In the genomic region with DNA sequence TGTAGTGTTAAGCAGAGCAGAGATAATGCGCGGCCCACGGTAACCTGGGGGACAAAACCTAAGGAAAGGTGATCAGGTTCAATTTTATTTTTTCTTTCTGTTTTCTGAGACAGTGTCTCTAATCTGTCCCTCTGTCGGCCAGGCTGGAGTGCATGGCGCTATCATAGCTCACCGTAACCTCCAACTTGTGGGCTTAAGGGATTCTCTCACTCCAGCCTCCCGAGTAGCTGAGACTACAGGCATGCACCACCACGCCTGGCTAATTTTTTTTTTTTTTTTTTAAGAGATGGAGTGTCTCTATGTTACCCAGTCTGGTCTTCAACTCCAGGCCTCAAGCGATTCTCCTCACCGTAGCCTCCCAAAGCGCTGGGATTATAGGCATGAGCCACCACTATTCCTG, we compare ENCODE assay signal across 6 cellular contexts. TPM values are rescaled to one million over a fixed set of nuclear protein-coding genes. Genes with fewer than 3 reads are reported as not detected.
DNase-seq lines count a peak whose midpoint lies in the region; ATAC-seq and TF ChIP-seq lines count a peak whose summit lies in the region.

No MANE protein-coding gene starts in this region.

- WGBS in GM23248 (ENCODE audit: low coverage in 1 of 2, low lambda C conversion rate in 2 of 2, missing lambda C conversion rate in 2 of 2), 2 experiments: 49% methylated on average over 11 of the region's 11 CpGs

- H3K9ac ChIP-seq in GM23248 (no peak overlapping the region), neural cell (ENCODE audit: low read length) (peak overlapping the region; percentile 52)

- H3K27ac ChIP-seq in GM23248: no peak overlapping the region
- H3K27ac ChIP-seq in brain microvascular endothelial cell: no peak overlapping the region
- no peak overlapping the region for H3K27ac ChIP-seq in neural cell (ENCODE audit: low read length)

- H3F3A ChIP-seq in GM23248 (ENCODE audit: insufficient read depth): peaks cover 32% of the 10 kb centered on the region
- H3F3A ChIP-seq in neural cell (ENCODE audit: insufficient read depth, low read length, poor library complexity, severe bottlenecking): no peaks in the 10 kb centered on the region

- ATAC-seq in GM21529 (IDR thresholded peaks at IDR 0.05; ENCODE audit: unreplicated experiment): no peak

- H4K20me1 ChIP-seq in GM23248 (ENCODE audit: insufficient read depth) (no peaks in the 10 kb centered on the region), neural cell (ENCODE audit: insufficient read depth) (no peaks in the 10 kb centered on the region)

- no peaks in the 10 kb centered on the region for H3K36me3 ChIP-seq in GM23248 (ENCODE audit: low read depth)
- no peaks in the 10 kb centered on the region for H3K36me3 ChIP-seq in brain microvascular endothelial cell (replicated peaks)
- H3K36me3 ChIP-seq in neural cell (ENCODE audit: insufficient read depth, low read length): no peaks in the 10 kb centered on the region

- no peak for TF ChIP-seq RAD21 in neural cell (conservative IDR thresholded peaks at IDR 0.05)

- no peaks in the 10 kb centered on the region for H3K79me2 ChIP-seq in GM23248 (ENCODE audit: insufficient read depth)
- no peaks in the 10 kb centered on the region for H3K79me2 ChIP-seq in neural cell (replicated peaks; ENCODE audit: insufficient read depth, low read length)

- TF ChIP-seq CTCF in brain microvascular endothelial cell (IDR thresholded peaks at IDR 0.05; ENCODE audit: low read depth, low read length, missing control alignments): no peak
- no peak for TF ChIP-seq CTCF in neural cell (IDR thresholded peaks at IDR 0.05; ENCODE audit: poor library complexity, severe bottlenecking)
- TF ChIP-seq CTCF in GM10266 (IDR thresholded peaks at IDR 0.05; ENCODE audit: control insufficient read depth, insufficient read depth, low read depth, missing control alignments): no peak

- H3K9me2 ChIP-seq in GM23248 (ENCODE audit: insufficient read depth) (no peaks in the 10 kb centered on the region), neural cell (ENCODE audit: insufficient read depth, low read length) (no peaks in the 10 kb centered on the region)

- in situ Hi-C loops in GM23248 (cut with MboI): no loop called here
- in situ Hi-C loops in brain microvascular endothelial cell (cut with HindIII; ENCODE audit: low pct_ligation_motif_present, low sequenced_read_pairs): no loop called here

- H3K4me2 ChIP-seq in GM23248 (ENCODE audit: unreplicated experiment) (peak overlapping the region; percentile 81), neural cell (ENCODE audit: low read length) (peak overlapping the region; percentile 62)

- H2AFZ ChIP-seq in GM23248 (peak overlapping the region; percentile 91), neural cell (ENCODE audit: low read depth, low read length) (no peak overlapping the region)

- DNase-seq in GM23248 (no peak), brain microvascular endothelial cell (no peak), OCI-M2 (lab: John Stamatoyannopoulos, UW; ENCODE audit: unreplicated experiment) (no peak), GM10266 (ENCODE audit: extremely low spot score) (no peak)

- H3K4me1 ChIP-seq in GM23248 (ENCODE audit: insufficient read depth): peaks cover 21% of the 10 kb centered on the region

- H3K27me3 ChIP-seq in GM23248 (replicated peaks; ENCODE audit: insufficient read depth) (no peaks in the 10 kb centered on the region), brain microvascular endothelial cell (replicated peaks) (no peaks in the 10 kb centered on the region), neural cell (ENCODE audit: insufficient read depth, low read depth, low read length) (peaks cover 22% of the 10 kb centered on the region)

- TF ChIP-seq EP300 in neural cell (conservative IDR thresholded peaks at IDR 0.05; ENCODE audit: poor library complexity, severe bottlenecking): no peak

- H3K4me3 ChIP-seq in GM23248 (peak overlapping the region; percentile 80), brain microvascular endothelial cell (ENCODE audit: low read depth, low read length) (peak overlapping the region; percentile 67), neural cell (ENCODE audit: low read length) (peak overlapping the region; percentile 81)

- H3K9me3 ChIP-seq in GM23248 (ENCODE audit: low read depth): no peaks in the 10 kb centered on the region
- H3K9me3 ChIP-seq in neural cell (ENCODE audit: low read length): no peaks in the 10 kb centered on the region

TF ChIP-seq in neural cell, 6 proteins besides CTCF, POLR2A, EP300 and RAD21:
- TF ChIP-seq MXI1 (conservative IDR thresholded peaks at IDR 0.05; ENCODE audit: poor library complexity, severe bottlenecking) (no peak), SMC3 (conservative IDR thresholded peaks at IDR 0.05; ENCODE audit: poor library complexity) (no peak), EZH2 (IDR thresholded peaks at IDR 0.05; ENCODE audit: borderline replicate concordance, insufficient read depth, low read length, poor library complexity, severe bottlenecking) (no peak), POLR2AphosphoS5 (IDR thresholded peaks at IDR 0.05) (no peak), REST (IDR thresholded peaks at IDR 0.05; ENCODE audit: borderline replicate concordance) (no peak), TAF1 (IDR thresholded peaks at IDR 0.05; ENCODE audit: low read depth) (no peak)

RNA-seq across cellular contexts. Expression of gene ANKRD35, which starts 0.7 kb away (rescaled TPM):
- 0.38 and 0.65 TPM in 2 replicates for total RNA-seq in GM23248 (2014; rRNA removed; shearing (Covaris generic))
- polyA plus RNA-seq in GM23248 (2016; fragmentation: Nextera tagmentation; extraction: Ambion mirVana) (3.4 and 3.5 TPM in 2 replicates), neural cell (0.16 TPM in 1 of 2 replicates, not detected in the other)
- 0.12 TPM in 1 of 2 replicates, not detected in the other for polyA minus RNA-seq in neural cell

RNA-seq across cellular contexts. Expression of gene ITGA10, which starts 23.5 kb away (rescaled TPM):
- total RNA-seq in GM23248 (2014; rRNA removed; shearing (Covaris generic)): 0.13 and 0.65 TPM in 2 replicates
- polyA plus RNA-seq in GM23248 (2016; fragmentation: Nextera tagmentation; extraction: Ambion mirVana) (0.31 and 0.35 TPM in 2 replicates), neural cell (0.84 and 0.94 TPM in 2 replicates)
- 0.49 and 0.69 TPM in 2 replicates for polyA minus RNA-seq in neural cell

RNA-seq across cellular contexts. Expression of gene PIAS3, which starts 27.5 kb away (rescaled TPM):
- 22.2 and 32.5 TPM in 2 replicates for total RNA-seq in GM23248 (2014; rRNA removed; shearing (Covaris generic))
- polyA plus RNA-seq in GM23248 (2016; fragmentation: Nextera tagmentation; extraction: Ambion mirVana) (58.3 and 63.0 TPM in 2 replicates), neural cell (15.0 and 16.5 TPM in 2 replicates)
- 10.2 and 12.4 TPM in 2 replicates for polyA minus RNA-seq in neural cell

RNA-seq across cellular contexts. Expression of gene PEX11B, which starts 32.1 kb away (rescaled TPM):
- 32.2 and 34.5 TPM in 2 replicates for total RNA-seq in GM23248 (2014; rRNA removed; shearing (Covaris generic))
- polyA plus RNA-seq in GM23248 (2016; fragmentation: Nextera tagmentation; extraction: Ambion mirVana) (37.1 and 37.9 TPM in 2 replicates), neural cell (49.5 and 52.4 TPM in 2 replicates)
- polyA minus RNA-seq in neural cell: 32.5 and 35.1 TPM in 2 replicates

RNA-seq across cellular contexts. Expression of gene RBM8A, which starts 40.9 kb away (rescaled TPM):
- total RNA-seq in GM23248 (2014; rRNA removed; shearing (Covaris generic)): 112 and 127 TPM in 2 replicates
- polyA plus RNA-seq in GM23248 (2016; fragmentation: Nextera tagmentation; extraction: Ambion mirVana): 204 and 210 TPM in 2 replicates
- 301 and 366 TPM in 2 replicates for polyA plus RNA-seq in neural cell
- 194 and 274 TPM in 2 replicates for polyA minus RNA-seq in neural cell
